8 cellular contexts compared by ENCODE assay signal in the genomic region with DNA sequence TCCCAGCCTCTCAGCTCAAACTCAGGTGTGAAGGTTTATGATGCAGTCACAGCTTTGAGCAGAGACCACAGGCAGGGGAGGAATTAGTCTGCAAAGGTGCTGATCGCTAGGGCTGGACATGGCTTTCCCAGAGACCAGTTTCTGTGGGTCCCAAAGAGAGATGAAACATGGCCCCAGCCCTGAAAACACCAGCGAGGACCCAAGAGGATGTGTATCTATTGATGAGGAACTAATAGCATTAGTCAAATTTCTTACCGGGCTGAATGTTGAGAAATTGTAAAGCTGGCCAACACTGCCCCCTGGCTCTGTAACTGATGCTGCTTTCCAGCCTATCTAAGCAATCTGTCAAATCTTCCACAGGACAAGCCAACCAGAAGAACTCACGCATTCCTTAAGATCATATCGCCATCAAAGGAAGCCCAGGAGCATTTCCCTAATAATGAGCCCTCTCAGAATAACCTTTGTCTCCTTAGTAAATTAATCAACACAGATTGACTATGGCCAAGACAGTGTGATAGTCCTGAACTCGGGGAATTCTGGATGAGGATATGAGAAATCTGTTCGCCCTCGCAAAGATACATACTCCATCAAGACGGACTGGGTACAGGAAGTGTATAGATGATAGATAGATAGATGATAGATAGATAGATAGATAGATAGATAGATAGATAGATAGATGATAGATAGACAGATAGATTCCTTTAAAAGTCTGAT. TPM values are rescaled to one million over a fixed set of nuclear protein-coding genes. Genes with fewer than 3 reads are reported as not detected.
DNase-seq lines count a peak whose midpoint lies in the region; ATAC-seq and TF ChIP-seq lines count a peak whose summit lies in the region.

No MANE protein-coding gene starts in this region.

- BruUV-seq in A673 (replicated peaks; lab: Mats Ljungman, UMichigan): no TSS peak

- no peak overlapping the region for H3K9ac ChIP-seq in OCI-LY1 (ENCODE audit: low read length)
- H3K9ac ChIP-seq in parathyroid adenoma: no peak overlapping the region

- H3K4me1 ChIP-seq in A673 (ENCODE audit: insufficient read depth, low read length, poor library complexity, severe bottlenecking): no peaks in the 10 kb centered on the region
- H3K4me1 ChIP-seq in OCI-LY1 (ENCODE audit: insufficient read depth, low read length, severe bottlenecking): no peaks in the 10 kb centered on the region
- peaks cover 24% of the 10 kb centered on the region for H3K4me1 ChIP-seq in parathyroid adenoma

- intact Hi-C loops in A673 (cut with micrococcal nuclease; ENCODE audit: unreplicated experiment): loop anchor here (1.0 kb wide), 1 partner anchor 70 kb away; no protein-coding TSS in a partner anchor

- H3K4me2 ChIP-seq in OCI-LY1 (ENCODE audit: low read length): no peak overlapping the region
- H3K4me2 ChIP-seq in parathyroid adenoma (ENCODE audit: low read length): peak overlapping the region; percentile 64

- CTCF ChIA-PET in A673 (lab: Charles Lee): interaction anchor here (0.6 kb wide), 1 partner anchor 126 kb away, joined by 5 read pairs; no protein-coding TSS in a partner anchor

- H3K36me3 ChIP-seq in A673 (ENCODE audit: insufficient read depth, low read length, poor library complexity, severe bottlenecking): no peaks in the 10 kb centered on the region
- no peaks in the 10 kb centered on the region for H3K36me3 ChIP-seq in OCI-LY1 (ENCODE audit: insufficient read depth, low read length)
- no peaks in the 10 kb centered on the region for H3K36me3 ChIP-seq in parathyroid adenoma (ENCODE audit: control insufficient read depth, insufficient read depth, low read length)

- H3K4me3 ChIP-seq in A673 (ENCODE audit: low read depth, low read length, poor library complexity, severe bottlenecking) (no peak overlapping the region), OCI-LY1 (ENCODE audit: low read depth, low read length, poor library complexity, severe bottlenecking) (no peak overlapping the region), parathyroid adenoma (ENCODE audit: low read depth, low read length) (peak overlapping the region; percentile 19)

- H4K20me1 ChIP-seq in OCI-LY1 (ENCODE audit: insufficient read depth, low read length): no peaks in the 10 kb centered on the region

- peak; percentile 86 for TF ChIP-seq CTCF in A673 (conservative IDR thresholded peaks at IDR 0.05; ENCODE audit: low read depth, low read length)
- TF ChIP-seq CTCF in GM12873 (IDR thresholded peaks at IDR 0.05; ENCODE audit: insufficient read depth, low read depth, low read length, missing control alignments): peak; percentile 78
- TF ChIP-seq CTCF in OCI-LY1 (IDR thresholded peaks at IDR 0.05; ENCODE audit: low read length): peak; percentile 74
- peak; percentile 88 for TF ChIP-seq CTCF in parathyroid adenoma (IDR thresholded peaks at IDR 0.05)

- POLR2A ChIA-PET in A673 (lab: Charles Lee; ENCODE audit: low non-redundant PET): no interaction called here

- H3F3A ChIP-seq in OCI-LY1 (ENCODE audit: insufficient read depth, low read length): no peaks in the 10 kb centered on the region

- no peaks in the 10 kb centered on the region for H3K9me3 ChIP-seq in A673 (ENCODE audit: low read depth, low read length, poor library complexity, severe bottlenecking)
- no peaks in the 10 kb centered on the region for H3K9me3 ChIP-seq in OCI-LY1 (ENCODE audit: low read length)
- H3K9me3 ChIP-seq in parathyroid adenoma (ENCODE audit: control insufficient read depth, low read length): no peaks in the 10 kb centered on the region

- H3K9me2 ChIP-seq in OCI-LY1 (ENCODE audit: low read depth, low read length): no peaks in the 10 kb centered on the region

- H2AFZ ChIP-seq in OCI-LY1 (ENCODE audit: low read length) (no peak overlapping the region), parathyroid adenoma (peak overlapping the region; percentile 19)

- H3K79me2 ChIP-seq in OCI-LY1 (ENCODE audit: insufficient read depth, low read length) (no peaks in the 10 kb centered on the region), parathyroid adenoma (no peaks in the 10 kb centered on the region)

- peak; percentile 69 for ATAC-seq in HG03135 (IDR thresholded peaks at IDR 0.05; ENCODE audit: unreplicated experiment)

- H3K27ac ChIP-seq in A673 (ENCODE audit: low read depth, low read length, poor library complexity, severe bottlenecking) (no peak overlapping the region), OCI-LY1 (ENCODE audit: low read depth, low read length, poor library complexity, severe bottlenecking) (no peak overlapping the region), parathyroid adenoma (no peak overlapping the region)

- H3K27me3 ChIP-seq in A673 (replicated peaks; ENCODE audit: insufficient read depth, low read depth, low read length, poor library complexity) (peaks cover 55% of the 10 kb centered on the region), OCI-LY1 (ENCODE audit: insufficient read depth, low read length) (0 out of 2 replicates have a peak, but pooled peaks cover 4% of the 10 kb centered on the region), parathyroid adenoma (ENCODE audit: control insufficient read depth, insufficient read depth, low read length) (no peaks in the 10 kb centered on the region)

- peak; percentile 74 for DNase-seq in A673 (ENCODE audit: low spot score)
- DNase-seq in activated effector memory CD4-positive, alpha-beta T cell treated with Interleukin-2 at 50 U/mL for 16 hours: peak; percentile 60
- DNase-seq in globus pallidus (ENCODE audit: low spot score): peak; percentile 82
- DNase-seq in islet precursor cell: no peak

RNA-seq across cellular contexts. Expression of a gene that starts 7.8 kb away (rescaled TPM):
- 3.9 and 4.9 TPM in 2 replicates for total RNA-seq in A673 (2021)

RNA-seq across cellular contexts. Expression of a gene that starts 16.2 kb away (rescaled TPM):
- total RNA-seq in A673 (2021): not detected in 2 replicates
